In the genomic region with DNA sequence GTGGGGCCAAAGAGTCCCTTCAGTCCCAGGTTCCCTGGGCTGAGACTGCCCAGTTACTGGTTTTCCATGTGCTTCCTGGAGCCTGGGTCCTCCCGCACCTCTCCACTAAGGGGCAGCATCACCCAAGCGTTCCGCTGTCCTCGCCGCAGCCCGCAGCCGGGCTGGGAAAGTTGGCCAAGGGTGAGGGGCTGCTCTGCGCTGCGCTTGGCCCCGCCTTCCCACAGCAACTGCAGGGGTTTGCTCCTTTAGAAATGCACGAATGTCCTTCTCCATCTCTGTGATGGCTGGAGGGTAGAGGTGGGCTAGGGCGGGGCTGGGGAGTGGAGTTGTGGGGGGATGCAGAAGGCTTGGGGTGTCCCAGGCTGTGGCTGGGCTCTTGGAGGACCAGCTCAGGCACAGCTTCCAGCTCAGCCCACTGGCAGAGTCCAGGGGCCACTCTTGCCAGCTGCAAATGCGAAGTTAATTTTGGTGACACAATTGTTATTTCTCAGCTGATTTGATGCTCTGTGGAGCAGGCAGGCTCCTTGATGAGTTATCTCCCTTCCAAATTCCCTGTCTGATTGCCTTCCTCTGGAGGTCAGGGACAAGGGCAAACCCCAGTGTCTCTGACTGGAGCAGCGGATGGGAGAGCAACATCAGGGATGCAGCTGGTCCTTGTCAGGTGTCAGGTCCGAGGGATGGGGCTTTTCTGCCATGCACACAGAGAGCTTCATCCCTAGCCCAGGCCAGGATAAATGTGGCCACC, we compare ENCODE assay signal across 8 cellular contexts.
DNase-seq lines count a peak whose midpoint lies in the region; ATAC-seq and TF ChIP-seq lines count a peak whose summit lies in the region.

No MANE protein-coding gene starts in this region.

- peak; percentile 82 for ATAC-seq in body of pancreas
- ATAC-seq in HG03280 (IDR thresholded peaks at IDR 0.05; ENCODE audit: unreplicated experiment): no peak

- H3K9me3 ChIP-seq in body of pancreas (no peaks in the 10 kb centered on the region), iPS-20b (ENCODE audit: insufficient read depth, low read depth, low read length) (no peaks in the 10 kb centered on the region)

- TF ChIP-seq POLR2A in body of pancreas (IDR thresholded peaks at IDR 0.05): no peak

- H3K9ac ChIP-seq in iPS-20b (ENCODE audit: low read depth, low read length): no peak overlapping the region

- no peak overlapping the region for H3K27ac ChIP-seq in body of pancreas
- no peak overlapping the region for H3K27ac ChIP-seq in iPS-20b (ENCODE audit: low read length)

- H3K27me3 ChIP-seq in body of pancreas: no peaks in the 10 kb centered on the region
- H3K27me3 ChIP-seq in iPS-20b (ENCODE audit: insufficient read depth, low read length): peaks cover 6% of the 10 kb centered on the region; the same call in 1 of the 2 replicates

- peak; percentile 16 for DNase-seq in NOMO-1 treated with DMSO at 0.1 percent for 48 hours (lab: John Stamatoyannopoulos, UW; ENCODE audit: unreplicated experiment)
- DNase-seq in NOMO-1 treated with dmso at 0.1 percent for 144 hours (lab: John Stamatoyannopoulos, UW; ENCODE audit: unreplicated experiment): no peak
- DNase-seq in NCI-H1105 treated with DMSO at 0.1 percent for 48 hours (lab: John Stamatoyannopoulos, UW): peak; percentile 71
- DNase-seq in UCSD-AML1 (lab: John Stamatoyannopoulos, UW; ENCODE audit: unreplicated experiment): peak; percentile 81
- DNase-seq in body of pancreas: peak; percentile 72 to 81 (median 80)
- DNase-seq in stimulated activated CD4-positive, alpha-beta T cell treated with anti-CD3 and anti-CD28 coated beads, Interleukin-15, amount 100 ng/mL, for 1 hour (ENCODE audit: low read depth in 1 of 2, low spot score in 1 of 2): peak; percentile 43 to 59

- intact Hi-C loops in body of pancreas (cut with DNase I): loop anchor here (5.0 kb wide), 1 partner anchor 130 kb away; no protein-coding TSS in a partner anchor

- H3K36me3 ChIP-seq in body of pancreas (replicated peaks in 1 of 2; ENCODE audit: insufficient read depth in 1 of 2, low read depth in 2 of 2) (no peaks in the 10 kb centered on the region), iPS-20b (ENCODE audit: insufficient read depth, low read depth, low read length) (no peaks in the 10 kb centered on the region)

- 8 to 18% methylated on average over 8 to 15 of the region's 15 CpGs for WGBS in body of pancreas, 2 donors

- no peak overlapping the region for H3K4me3 ChIP-seq in body of pancreas
- 0 out of 2 replicates have a peak overlapping the region, but pooled peaks have one; percentile 18 for H3K4me3 ChIP-seq in iPS-20b (ENCODE audit: low read length)

- H3K4me1 ChIP-seq in body of pancreas (peaks cover 22% of the 10 kb centered on the region), iPS-20b (ENCODE audit: insufficient read depth, low read length) (no peaks in the 10 kb centered on the region)

- TF ChIP-seq CTCF in body of pancreas (IDR thresholded peaks at IDR 0.05): peak; percentile 67 to 94 (median 85)
